Comparison of ENCODE assay signal across 9 cellular contexts in the genomic region with DNA sequence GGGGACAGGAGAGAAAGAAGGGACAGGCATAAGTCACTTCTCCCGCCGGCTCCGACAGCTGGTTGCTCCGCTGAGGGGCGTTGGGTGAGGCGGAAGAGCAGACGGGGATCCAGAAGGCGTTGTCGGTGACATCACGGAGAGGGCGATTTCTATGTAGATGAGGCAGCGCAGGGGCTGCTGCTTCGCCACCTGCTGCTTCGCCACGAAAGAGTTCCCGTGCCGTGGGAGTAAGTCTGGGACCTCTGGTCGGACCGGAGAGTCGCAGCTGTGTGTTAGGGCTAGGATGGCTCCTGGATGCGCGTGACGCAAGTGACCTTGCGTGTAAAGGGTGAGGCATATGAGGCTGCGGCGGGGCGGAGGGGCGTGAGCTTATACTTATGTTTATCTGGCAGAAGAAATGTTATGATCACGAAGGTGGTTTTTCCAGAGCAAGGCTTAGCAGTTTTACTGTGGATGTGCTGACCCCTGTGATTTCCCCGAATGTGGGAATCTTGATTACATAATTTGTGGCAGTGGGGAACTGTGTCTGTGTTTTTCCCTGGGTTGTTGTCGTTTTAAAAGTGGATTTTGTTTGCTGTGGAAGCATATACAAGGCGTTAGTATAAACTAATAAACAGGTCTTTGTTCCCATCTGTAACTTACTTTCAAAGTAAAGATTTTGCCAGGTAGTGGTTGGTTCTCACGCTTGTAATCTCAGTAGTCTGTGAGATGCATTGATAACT. TPM values are rescaled to one million over a fixed set of nuclear protein-coding genes. Genes with fewer than 3 reads are reported as not detected.
A peak's percentile ranks its signal among the peaks of the same experiment; 100 is the strongest.
DNase-seq lines count a peak whose midpoint lies in the region; ATAC-seq and TF ChIP-seq lines count a peak whose summit lies in the region.
"Not testable (repeated sequence)": the region's sequence is repeated elsewhere in the genome, so short reads cannot be mapped to it uniquely, and the experiment has no call there.
"Had no signal": no experiment of that assay in that cellular context is flagged by ENCODE, and none has a peak within 500 bp of the region (broad histone marks: within the 10 kb centered on the region; RNA-seq: fewer than 3 reads in every experiment).

No MANE protein-coding gene starts in this region.

- TF ChIP-seq CTCF in activated CD8-positive, alpha-beta T cell treated with anti-CD3 and anti-CD28 coated beads for 36 hours (IDR thresholded peaks at IDR 0.05); dorsolateral prefrontal cortex (IDR thresholded peaks at IDR 0.05 in 54 of 56, conservative IDR thresholded peaks at IDR 0.05 in 2 of 56; ENCODE audit: low read depth in 1 of 56, partially characterized antibody in 56 of 56); right lobe of liver (IDR thresholded peaks at IDR 0.05): not testable (repeated sequence)

- DNase-seq in AG20443 (ENCODE audit: low spot score) (peak; percentile 9), NCI-H748 (lab: John Stamatoyannopoulos, UW; ENCODE audit: unreplicated experiment) (peak; percentile 91), dorsolateral prefrontal cortex (peak in 8 of 10 donors; percentile 29 to 67 (median 42)), right lobe of liver (peak; percentile 73 to 76 (median 74))
- peak; percentile 89 for DNase-seq in activated CD8-positive, alpha-beta T cell treated with anti-CD3 and anti-CD28 coated beads for 36 hours
- peak; percentile 54 to 61 (median 58) for DNase-seq in stimulated activated CD4-positive, alpha-beta T cell treated with anti-CD3 and anti-CD28 coated beads, Interleukin-1b, Interleukin-23, amount 100 ng/mL, for 24 hours (ENCODE audit: low read depth in 4 of 4, low spot score in 1 of 4)

- CTCF ChIA-PET in activated CD8-positive, alpha-beta T cell treated with anti-CD3 and anti-CD28 coated beads for 36 hours (lab: Charles Lee) = not testable (repeated sequence)

- peak; percentile 83 for TF ChIP-seq POLR2A in GM19193 (IDR thresholded peaks at IDR 0.05; ENCODE audit: extremely low read depth, insufficient read depth, insufficient read length)
- not testable (repeated sequence) for TF ChIP-seq POLR2A in right lobe of liver (IDR thresholded peaks at IDR 0.05)

- ATAC-seq in HG03159 (IDR thresholded peaks at IDR 0.05; ENCODE audit: unreplicated experiment) (peak; percentile 77), right lobe of liver (peak; percentile 77 to 86 (median 82))
- ATAC-seq in activated CD8-positive, alpha-beta T cell treated with anti-CD3 and anti-CD28 coated beads for 36 hours = peak; percentile 79

- not testable (repeated sequence) for H3K9me3 ChIP-seq in right lobe of liver

- not testable (repeated sequence) for H3K36me3 ChIP-seq in right lobe of liver

- H3K27me3 ChIP-seq in dorsolateral prefrontal cortex, right lobe of liver: not testable (repeated sequence)

- H3K4me1 ChIP-seq in right lobe of liver = not testable (repeated sequence)

- 4% methylated on average over 17 of the region's 33 CpGs for WGBS in right lobe of liver (ENCODE audit: insufficient coverage, low coverage, low lambda C conversion rate, missing lambda C conversion rate)

- H3K27ac Mint-ChIP-seq in activated CD8-positive, alpha-beta T cell treated with anti-CD3 and anti-CD28 coated beads for 36 hours = peak overlapping the region; percentile 100

- H3K4me3 Mint-ChIP-seq in activated CD8-positive, alpha-beta T cell treated with anti-CD3 and anti-CD28 coated beads for 36 hours = peak overlapping the region; percentile 83

- H3K36me3 Mint-ChIP-seq in activated CD8-positive, alpha-beta T cell treated with anti-CD3 and anti-CD28 coated beads for 36 hours (ENCODE audit: low read depth) = not testable (repeated sequence)

- POLR2A ChIA-PET in activated CD8-positive, alpha-beta T cell treated with anti-CD3 and anti-CD28 coated beads for 36 hours (lab: Charles Lee) = interaction anchor here (1.4 kb wide), 1 partner anchor 92 kb away, joined by 22 read pairs; no protein-coding TSS in a partner anchor

- H3K9me3 Mint-ChIP-seq in activated CD8-positive, alpha-beta T cell treated with anti-CD3 and anti-CD28 coated beads for 36 hours = not testable (repeated sequence)

- peak overlapping the region in 58 of 59 donors; percentile 19 to 72 (median 57) for H3K4me3 ChIP-seq in dorsolateral prefrontal cortex
- H3K4me3 ChIP-seq in right lobe of liver = peak overlapping the region in 2 of 3 donors; percentile 27 to 47

- intact Hi-C loops in activated CD8-positive, alpha-beta T cell treated with anti-CD3 and anti-CD28 coated beads for 36 hours (cut with micrococcal nuclease); dorsolateral prefrontal cortex (cut with DNase I); right lobe of liver (cut with DNase I): not testable (repeated sequence)

- H3K27me3 Mint-ChIP-seq in activated CD8-positive, alpha-beta T cell treated with anti-CD3 and anti-CD28 coated beads for 36 hours = not testable (repeated sequence)

- peaks cover 12% of the 10 kb centered on the region for H3K4me1 Mint-ChIP-seq in activated CD8-positive, alpha-beta T cell treated with anti-CD3 and anti-CD28 coated beads for 36 hours (ENCODE audit: low read depth)

- H3K27ac ChIP-seq in dorsolateral prefrontal cortex = peak overlapping the region in 35 of 59 donors; percentile 10 to 86 (median 58)
- H3K27ac ChIP-seq in right lobe of liver = peak overlapping the region in 1 of 3 donors; percentile 5

RNA-seq across cellular contexts. Expression of a gene that starts 52.8 kb away (rescaled TPM):
- not detected for total RNA-seq in activated CD8-positive, alpha-beta T cell treated with anti-CD3 and anti-CD28 coated beads for 36 hours
- 1 to 10 TPM in 1 of 120 experiments, not detected in 119; 1.2 TPM for total RNA-seq in dorsolateral prefrontal cortex
- total RNA-seq in right lobe of liver = not detected
- total RNA-seq: pulmonary artery endothelial cell had no signal

Comparison
In these comparisons a context has a peak if more than half of its experiments do, and no peak if none do; other contexts are left out.
1. DNase-seq: peak in every context shown above with its lines; median percentile 91 in NCI-H748; 89 in activated CD8-positive, alpha-beta T cell treated with anti-CD3 and anti-CD28 coated beads for 36 hours; 74 in right lobe of liver; 58 in stimulated activated CD4-positive, alpha-beta T cell treated with anti-CD3 and anti-CD28 coated beads, Interleukin-1b, Interleukin-23, amount 100 ng/mL, for 24 hours; 42 in dorsolateral prefrontal cortex; 9 in AG20443.